In the genomic region with DNA sequence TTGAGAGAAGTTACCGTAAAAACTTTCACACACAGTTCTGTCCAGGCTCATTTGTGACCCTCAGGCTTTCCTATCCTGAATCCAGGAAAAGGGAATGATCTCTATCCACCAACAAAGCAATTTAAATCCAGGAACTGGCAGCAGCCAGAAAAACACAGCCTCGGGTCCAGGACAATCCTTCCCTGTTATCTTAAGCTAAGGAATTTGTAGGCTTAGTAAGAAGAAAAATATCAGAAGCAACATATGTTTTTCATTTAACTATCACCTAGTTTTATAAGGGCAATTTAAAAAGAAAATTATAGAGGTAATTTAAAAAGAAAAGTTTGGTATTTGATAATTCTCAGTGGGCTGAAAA, we compare ENCODE assay signal across 11 cellular contexts. TPM values are rescaled to one million over a fixed set of nuclear protein-coding genes. Genes with fewer than 3 reads are reported as not detected.
DNase-seq lines count a peak whose midpoint lies in the region; ATAC-seq and TF ChIP-seq lines count a peak whose summit lies in the region.
"Had no signal": no experiment of that assay in that cellular context is flagged by ENCODE, and none has a peak within 500 bp of the region (broad histone marks: within the 10 kb centered on the region; RNA-seq: fewer than 3 reads in every experiment).

No MANE protein-coding gene starts in this region.

- no peaks in the 10 kb centered on the region for H3K9me3 ChIP-seq in CD8-positive, alpha-beta T cell (ENCODE audit: low read length)
- H3K9me3 ChIP-seq in left ventricle myocardium inferior (replicated peaks) (peaks cover 4% of the 10 kb centered on the region), prostate gland (no peaks in the 10 kb centered on the region)

- peak overlapping the region; percentile 15 for H3K27ac Mint-ChIP-seq in CD8-positive, alpha-beta T cell

- intact Hi-C loops in CD8-positive, alpha-beta T cell (cut with DNase I, micrococcal nuclease): loop anchor here in 1 of 2 experiments (5.0 kb wide), 1 partner anchor 66 kb away; no protein-coding TSS in a partner anchor
- intact Hi-C loops in left ventricle myocardium inferior (cut with micrococcal nuclease) (no loop called here), prostate gland (cut with DNase I) (no loop called here)

- no peak for DNase-seq in CD8-positive, alpha-beta T cell
- DNase-seq in astrocyte of the spinal cord (ENCODE audit: low read depth, low spot score) (peak; percentile 66), left ventricle myocardium inferior (no peak), prostate gland (ENCODE audit: low spot score) (no peak), NCI-H1048 (lab: John Stamatoyannopoulos, UW) (no peak), NCI-H345 (lab: John Stamatoyannopoulos, UW) (no peak), NCI-H446 treated with DMSO at 0.1 percent for 48 hours (lab: John Stamatoyannopoulos, UW) (no peak), MV-4-11 (lab: John Stamatoyannopoulos, UW) (no peak)
- DNase-seq: activated CD8-positive, alpha-beta memory T cell treated with anti-CD3 and anti-CD28 coated beads for 24 hours; CD8-positive, alpha-beta memory T cell; hippocampal formation had no signal

- TF ChIP-seq POLR2A in prostate gland (IDR thresholded peaks at IDR 0.05): no peak

- H3K4me3 ChIP-seq in CD8-positive, alpha-beta T cell (ENCODE audit: low read depth, low read length): no peak overlapping the region
- H3K4me3 ChIP-seq in astrocyte of the spinal cord (ENCODE audit: low read depth, low read length) (no peak overlapping the region), left ventricle myocardium inferior (no peak overlapping the region), prostate gland (no peak overlapping the region)

- no peaks in the 10 kb centered on the region for H3K27me3 ChIP-seq in CD8-positive, alpha-beta T cell (ENCODE audit: insufficient read depth, low read length)
- H3K27me3 ChIP-seq in left ventricle myocardium inferior (ENCODE audit: low read depth) (no peaks in the 10 kb centered on the region), prostate gland (replicated peaks; ENCODE audit: insufficient read depth) (no peaks in the 10 kb centered on the region)

- CTCF ChIA-PET in CD8-positive, alpha-beta T cell (lab: Charles Lee): interaction anchor here (0.6 to 1.6 kb wide), 4 partner anchors 8 to 205 kb away, joined by 3 read pairs; no protein-coding TSS in a partner anchor

- POLR2A ChIA-PET in CD8-positive, alpha-beta T cell (lab: Charles Lee): no interaction called here

- H3K27ac ChIP-seq in CD8-positive, alpha-beta T cell (ENCODE audit: low read depth, low read length): no peak overlapping the region
- H3K27ac ChIP-seq in left ventricle myocardium inferior (replicated peaks) (peak overlapping the region; percentile 87), prostate gland (peak overlapping the region; percentile 61 to 65)

- ATAC-seq in CD8-positive, alpha-beta T cell: no peak

- no peaks in the 10 kb centered on the region for H3K27me3 Mint-ChIP-seq in CD8-positive, alpha-beta T cell (ENCODE audit: low read depth)

- no peaks in the 10 kb centered on the region for H3K36me3 ChIP-seq in CD8-positive, alpha-beta T cell (ENCODE audit: insufficient read depth, low read length)
- H3K36me3 ChIP-seq in left ventricle myocardium inferior (peaks cover 27% of the 10 kb centered on the region), prostate gland (no peaks in the 10 kb centered on the region)

- WGBS in prostate gland: 35% methylated on average over 2 of the region's 2 CpGs

- H3K9me3 Mint-ChIP-seq in CD8-positive, alpha-beta T cell: peaks cover 3% of the 10 kb centered on the region
- H3K9me3 Mint-ChIP-seq: CD8-positive, alpha-beta memory T cell had no signal

- H3K4me1 Mint-ChIP-seq in CD8-positive, alpha-beta T cell (ENCODE audit: low read depth): peaks cover 26% of the 10 kb centered on the region

- no peak for TF ChIP-seq CTCF in CD8-positive, alpha-beta T cell (IDR thresholded peaks at IDR 0.05)
- TF ChIP-seq CTCF in astrocyte of the spinal cord (IDR thresholded peaks at IDR 0.05; ENCODE audit: low read depth, low read length): no peak
- no peak for TF ChIP-seq CTCF in left ventricle myocardium inferior (IDR thresholded peaks at IDR 0.05; ENCODE audit: borderline replicate concordance)
- TF ChIP-seq CTCF in prostate gland (IDR thresholded peaks at IDR 0.05): no peak

- H3K4me1 ChIP-seq in CD8-positive, alpha-beta T cell (ENCODE audit: insufficient read depth, low read length): peaks cover 20% of the 10 kb centered on the region
- peaks cover 63% of the 10 kb centered on the region for H3K4me1 ChIP-seq in left ventricle myocardium inferior
- H3K4me1 ChIP-seq in prostate gland (replicated peaks): peaks cover 11% of the 10 kb centered on the region

- H3K36me3 Mint-ChIP-seq in CD8-positive, alpha-beta T cell: peaks cover 26% of the 10 kb centered on the region

- in situ Hi-C loops in astrocyte of the spinal cord (cut with HindIII; ENCODE audit: low sequenced_read_pairs): no loop called here

- no peak overlapping the region for H3K4me3 Mint-ChIP-seq in CD8-positive, alpha-beta T cell
- H3K4me3 Mint-ChIP-seq: CD8-positive, alpha-beta memory T cell had no signal

RNA-seq across cellular contexts. Expression of gene TEX2, which starts 47.1 kb away (rescaled TPM):
- total RNA-seq in CD8-positive, alpha-beta T cell: 1 to 10 TPM; 4.8 to 5.6 TPM
- 58.0 TPM for total RNA-seq in left ventricle myocardium inferior
- 10 to 100 TPM; 31.3 to 43.8 TPM for total RNA-seq in prostate gland
